ENCODE assay signal across 23 cellular contexts in the genomic region with DNA sequence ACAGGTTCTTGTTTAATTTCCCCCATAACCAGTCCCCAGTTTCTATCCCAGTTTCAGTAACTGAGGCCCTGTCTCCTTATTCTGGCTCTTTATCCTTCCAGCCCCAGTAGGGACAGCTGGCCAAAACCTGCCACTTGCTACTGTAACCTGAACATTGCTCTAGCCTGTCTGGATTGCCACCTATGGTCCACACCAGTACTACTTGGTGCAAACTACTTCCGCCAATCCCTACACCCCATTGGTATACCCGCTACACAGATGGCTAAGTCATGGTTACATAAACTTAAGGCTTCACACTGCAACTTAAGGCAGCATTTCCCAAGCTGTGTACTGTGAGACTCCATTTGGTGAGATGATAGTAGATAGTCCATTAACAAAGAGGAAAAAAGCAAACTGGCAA. TPM values are rescaled to one million over a fixed set of nuclear protein-coding genes. Genes with fewer than 3 reads are reported as not detected.
DNase-seq lines count a peak whose midpoint lies in the region; ATAC-seq, FAIRE-seq and TF ChIP-seq lines count a peak whose summit lies in the region.
"Had no signal": no experiment of that assay in that cellular context is flagged by ENCODE, and none has a peak within 500 bp of the region (broad histone marks: within the 10 kb centered on the region; RNA-seq: fewer than 3 reads in every experiment).

No MANE protein-coding gene starts in this region.

- no peaks in the 10 kb centered on the region for H3K27me3 ChIP-seq in K562 (ENCODE audit: control insufficient read depth in 2 of 2, insufficient read depth in 2 of 2, low read length in 2 of 2)
- no peaks in the 10 kb centered on the region for H3K27me3 ChIP-seq in vagina
- H3K27me3 ChIP-seq: BE2C; BLaER1 treated with 17β-estradiol and CSF1 and Interleukin-3, amounts not matched to agents 10 nM and 100 nM had no signal

- no peak overlapping the region for H3K27ac ChIP-seq in A549
- no peak overlapping the region for H3K27ac ChIP-seq in K562 (ENCODE audit: extremely low read depth, low read depth, low read length)
- no peak overlapping the region for H3K27ac ChIP-seq in vagina
- H3K27ac ChIP-seq: 22Rv1; BLaER1 treated with 17β-estradiol and CSF1 and Interleukin-3, amounts not matched to agents 10 nM and 100 nM had no signal

- no peak for TF ChIP-seq POLR2A in A549 (IDR thresholded peaks at IDR 0.05; ENCODE audit: low read length)
- TF ChIP-seq POLR2A in K562 (conservative IDR thresholded peaks at IDR 0.05), result no peak
- TF ChIP-seq POLR2A in vagina (IDR thresholded peaks at IDR 0.05), result no peak

- H3K4me2 ChIP-seq in A549 (no peak overlapping the region), K562 (ENCODE audit: insufficient read depth, low read length) (no peak overlapping the region)
- H3K4me2 ChIP-seq: BLaER1 treated with 17β-estradiol and CSF1 and Interleukin-3, amounts not matched to agents 10 nM and 100 nM had no signal

- H3K9me3 ChIP-seq in A549, result no peaks in the 10 kb centered on the region
- H3K9me3 ChIP-seq in K562 (replicated peaks; ENCODE audit: control insufficient read depth, insufficient read depth, low read depth, low read length), result no peaks in the 10 kb centered on the region
- no peaks in the 10 kb centered on the region for H3K9me3 ChIP-seq in vagina
- H3K9me3 ChIP-seq: BE2C, HAP-1 had no signal

- no peaks in the 10 kb centered on the region for H3K36me3 ChIP-seq in K562 (ENCODE audit: control insufficient read depth, insufficient read depth, low read length)
- H3K36me3 ChIP-seq in vagina, result no peaks in the 10 kb centered on the region
- H3K36me3 ChIP-seq: BE2C; BLaER1 treated with 17β-estradiol and CSF1 and Interleukin-3, amounts not matched to agents 10 nM and 100 nM; HAP-1 had no signal

- peak overlapping the region; percentile 60 for H2AFZ ChIP-seq in K562 (ENCODE audit: low read depth, low read length)

- ATAC-seq in A549, result peak; percentile 24 to 45; a peak in 2 of 6 replicates
- peak; percentile 55 for ATAC-seq in K562

- BruUV-seq in K562 (replicated peaks; lab: Mats Ljungman, UMichigan), result no TSS peak

- H3K4me3 ChIP-seq in A549 (no peak overlapping the region), K562 (no peak overlapping the region), vagina (no peak overlapping the region)
- H3K4me3 ChIP-seq: BLaER1 treated with 17β-estradiol and CSF1 and Interleukin-3, amounts not matched to agents 10 nM and 100 nM; HAP-1 had no signal

- FAIRE-seq in A549 (lab: Jason Lieb, UNC) (no peak), K562 (lab: Jason Lieb, UNC) (no peak)
- FAIRE-seq: A204.1, D721Med, G401.6, GM12892, H54 had no signal

- no peaks in the 10 kb centered on the region for H3K9me1 ChIP-seq in K562 (ENCODE audit: control insufficient read depth, insufficient read depth, low read length)

- CTCF ChIA-PET in A549 (lab: Yijun Ruan, JAX) (interaction anchor here (1.2 to 1.3 kb wide), 2 partner anchors 13 to 32 kb away, joined by 3 read pairs; no protein-coding TSS in a partner anchor), K562 (lab: Yijun Ruan, JAX; ENCODE audit: low intra/inter-chr PET ratio) (no interaction called here)

- TF ChIP-seq EP300 in A549 (IDR thresholded peaks at IDR 0.05) (no peak), K562 (IDR thresholded peaks at IDR 0.05; ENCODE audit: low read length) (no peak)

- H4K20me1 ChIP-seq in K562 (replicated peaks; ENCODE audit: control insufficient read depth, insufficient read depth, low read length), result no peaks in the 10 kb centered on the region
- H4K20me1 ChIP-seq: BLaER1 treated with 17β-estradiol and CSF1 and Interleukin-3, amounts not matched to agents 10 nM and 100 nM had no signal

- DNase-seq in DMS 273 (lab: John Stamatoyannopoulos, UW; ENCODE audit: unreplicated experiment), result peak; percentile 12
- no peak for DNase-seq in DMS 273 treated with DMSO at 0.1 percent for 48 hours (lab: John Stamatoyannopoulos, UW)
- DNase-seq in A549 (ENCODE audit: low read depth in 1 of 2, low spot score in 1 of 2), result no peak
- no peak for DNase-seq in K562 (ENCODE audit: extremely low read depth in 1 of 4, low spot score in 3 of 4)
- peak; percentile 1 for DNase-seq in posterior vena cava (ENCODE audit: low spot score)
- DNase-seq in vagina (ENCODE audit: extremely low spot score in 2 of 2), result no peak
- DNase-seq in AG08396 (ENCODE audit: low spot score), result no peak
- no peak for DNase-seq in ACHN
- DNase-seq: BE2C; CD4-positive, alpha-beta T cell; CD8-positive, alpha-beta memory T cell; DMS153; DND-41; GOT3; HFFc6 had no signal

- TF ChIP-seq RAD21 in A549 (conservative IDR thresholded peaks at IDR 0.05 in 1 of 2, IDR thresholded peaks at IDR 0.05 in 1 of 2), result no peak
- TF ChIP-seq RAD21 in K562 (CRISPR knock-in tag; conservative IDR thresholded peaks at IDR 0.05 in 1 of 2, IDR thresholded peaks at IDR 0.05 in 1 of 2), result no peak

- H3K9ac ChIP-seq in K562 (ENCODE audit: insufficient read depth in 1 of 2, low read depth in 2 of 2, low read length in 2 of 2), result peak overlapping the region in 1 of 2 experiments; percentile 31; a peak in 1 of 4 replicates
- H3K9ac ChIP-seq: BLaER1 treated with 17β-estradiol and CSF1 and Interleukin-3, amounts not matched to agents 10 nM and 100 nM had no signal

- TF ChIP-seq CTCF in A549 (IDR thresholded peaks at IDR 0.05) (no peak), K562 (IDR thresholded peaks at IDR 0.05 in 2 of 3, conservative IDR thresholded peaks at IDR 0.05 in 1 of 3; ENCODE audit: insufficient read depth in 2 of 3, low read depth in 1 of 3, low read length in 3 of 3) (no peak), vagina (IDR thresholded peaks at IDR 0.05) (no peak)

- H3K79me2 ChIP-seq in K562 (ENCODE audit: control insufficient read depth, insufficient read depth, low read length), result no peaks in the 10 kb centered on the region

- H3K4me1 ChIP-seq in A549 (no peaks in the 10 kb centered on the region), K562 (replicated peaks in 1 of 2; ENCODE audit: control insufficient read depth in 2 of 2, insufficient read depth in 2 of 2, low read length in 2 of 2) (peaks cover 11 to 12% of the 10 kb centered on the region in 2 experiments; a peak in 4 of 5 replicates), vagina (peaks cover 5% of the 10 kb centered on the region)
- H3K4me1 ChIP-seq: HAP-1 had no signal

- POLR2A ChIA-PET in A549 (lab: Yijun Ruan, JAX) (no interaction called here), K562 (lab: Yijun Ruan, JAX) (interaction anchor here (0.7 kb wide), 1 partner anchor 179 kb away, joined by 3 read pairs; no protein-coding TSS in a partner anchor)

- 100% methylated on average over 2 of the region's 2 CpGs for WGBS in A549 (ENCODE audit: missing lambda C conversion rate)
- WGBS in K562 (ENCODE audit: insufficient coverage, low coverage, missing lambda C conversion rate), result 82% methylated on average over 2 of the region's 2 CpGs

- in situ Hi-C loops in K562 (cut with MboI), result no loop called here
- in situ Hi-C loops in ACHN (cut with HindIII; ENCODE audit: low pct_ligation_motif_present, low pct_unique_long_range_greater_than_20kb, low sequenced_read_pairs), result no loop called here

- intact Hi-C loops in K562 (cut with micrococcal nuclease) (no loop called here), posterior vena cava (cut with DNase I) (loop anchor here in 1 of 2 donors (5.0 kb wide), 1 partner anchor 1156 kb away; no protein-coding TSS in a partner anchor), vagina (cut with DNase I) (no loop called here)

RNA-seq across cellular contexts. Expression of a gene that starts 20.3 kb away (rescaled TPM):
- 22.6 and 23.1 TPM in 2 replicates for polyA plus RNA-seq in A549 (2011; rRNA removed)
- 13.4 and 16.2 TPM in 2 replicates for polyA plus RNA-seq in A549 (2012; cell fraction: cytosol; rRNA removed)
- polyA plus RNA-seq in A549 (2012; cell fraction: nucleus; rRNA removed), result 9.8 and 19.3 TPM in 2 replicates
- polyA plus RNA-seq in A549 (2017; fragmentation: RNase III; extraction: RNeasy Plus Mini Kit Qiagen cat#74134 plus additional on column Dnase treatment), result 12.4 to 14.5 TPM (median 13.3 TPM) in 3 replicates
- polyA minus RNA-seq in A549 (2011; rRNA and poly(A)+ RNA removed), result 8.3 and 10.7 TPM in 2 replicates
- total RNA-seq in K562 (2011; cell fraction: chromatin; rRNA removed; ENCODE audit: low replicate concordance), result 50.6 and 54.2 TPM in 2 replicates
- 31.8 and 34.5 TPM in 2 replicates for total RNA-seq in K562 (2011; cell fraction: nucleolus; rRNA removed)
- 53.2 and 69.8 TPM in 2 replicates for total RNA-seq in K562 (2011; cell fraction: nucleoplasm; rRNA removed)
- 11.9 and 14.2 TPM in 2 replicates for total RNA-seq in K562 (2014; rRNA removed)
- total RNA-seq in K562 (2014; rRNA removed; fragmentation: Illumina TruSeq; extraction: Trizol), result 13.0 and 13.1 TPM in 2 replicates
- total RNA-seq in K562 (2015; rRNA removed; fragmentation: Illumina TruSeq; extraction: Trizol), result 9.6 and 12.2 TPM in 2 replicates
- 13.3 and 13.6 TPM in 2 replicates for total RNA-seq in K562 (2021)
- 38.6 and 46.7 TPM in 2 replicates for polyA plus RNA-seq in K562 (2011; rRNA removed)
- polyA plus RNA-seq in K562 (2011; cell fraction: cytosol; rRNA removed), result 23.1 and 42.1 TPM in 2 replicates
- 31.9 and 42.8 TPM in 2 replicates for polyA plus RNA-seq in K562 (2011; cell fraction: nucleus; rRNA removed)
- 17.4 and 30.2 TPM in 2 replicates for polyA plus RNA-seq in K562 (2012)
- 12.3 and 14.4 TPM in 2 replicates for polyA plus RNA-seq in K562 (2014; fragmentation: Illumina TruSeq; extraction: Trizol)
- 1 to 10 TPM; 6.3 to 7.0 TPM for polyA plus RNA-seq in K562 (2014; fragmentation: Nextera tagmentation; extraction: Ambion mirVana)
- polyA plus RNA-seq in K562 (2014; rRNA removed), result 17.8 and 23.5 TPM in 2 replicates
- polyA minus RNA-seq in K562 (2011; rRNA and poly(A)+ RNA removed), result 18.1 and 26.6 TPM in 2 replicates
- polyA minus RNA-seq in K562 (2011; cell fraction: cytosol; rRNA and poly(A)+ RNA removed), result 8.9 and 22.8 TPM in 2 replicates
- 7.1 and 10.1 TPM in 2 replicates for polyA minus RNA-seq in K562 (2011; cell fraction: nucleus; rRNA and poly(A)+ RNA removed)
- 1 to 10 TPM; 6.7 to 9.2 TPM for total RNA-seq in posterior vena cava
- 7.6 TPM for total RNA-seq in vagina

RNA-seq across cellular contexts. Expression of a gene that starts 55.5 kb away (rescaled TPM):
- 39.7 and 73.4 TPM in 2 replicates for polyA plus RNA-seq in A549 (2011; rRNA removed)
- 11.9 and 12.0 TPM in 2 replicates for polyA plus RNA-seq in A549 (2012; cell fraction: cytosol; rRNA removed)
- 6.9 and 9.0 TPM in 2 replicates for polyA plus RNA-seq in A549 (2012; cell fraction: nucleus; rRNA removed)
- polyA plus RNA-seq in A549 (2017; fragmentation: RNase III; extraction: RNeasy Plus Mini Kit Qiagen cat#74134 plus additional on column Dnase treatment), result 40.7 to 41.6 TPM (median 40.7 TPM) in 3 replicates
- 10.3 and 10.6 TPM in 2 replicates for polyA minus RNA-seq in A549 (2011; rRNA and poly(A)+ RNA removed)
- 5.5 and 19.3 TPM in 2 replicates for total RNA-seq in K562 (2011; cell fraction: chromatin; rRNA removed; ENCODE audit: low replicate concordance)
- 2.5 and 4.1 TPM in 2 replicates for total RNA-seq in K562 (2011; cell fraction: nucleolus; rRNA removed)
- total RNA-seq in K562 (2011; cell fraction: nucleoplasm; rRNA removed), result 5.0 and 8.4 TPM in 2 replicates
- total RNA-seq in K562 (2014; rRNA removed), result 6.1 and 7.6 TPM in 2 replicates
- total RNA-seq in K562 (2014; rRNA removed; fragmentation: Illumina TruSeq; extraction: Trizol), result 9.1 and 11.2 TPM in 2 replicates
- total RNA-seq in K562 (2015; rRNA removed; fragmentation: Illumina TruSeq; extraction: Trizol), result 8.7 and 8.9 TPM in 2 replicates
- 6.7 and 7.2 TPM in 2 replicates for total RNA-seq in K562 (2021)
- polyA plus RNA-seq in K562 (2011; rRNA removed), result 6.6 and 9.8 TPM in 2 replicates
- 1.4 and 1.7 TPM in 2 replicates for polyA plus RNA-seq in K562 (2011; cell fraction: cytosol; rRNA removed)
- 5.2 and 7.1 TPM in 2 replicates for polyA plus RNA-seq in K562 (2011; cell fraction: nucleus; rRNA removed)
- polyA plus RNA-seq in K562 (2012), result 6.8 and 8.2 TPM in 2 replicates
- polyA plus RNA-seq in K562 (2014; fragmentation: Illumina TruSeq; extraction: Trizol), result 7.9 and 8.3 TPM in 2 replicates
- 1 to 10 TPM; 2.8 to 5.0 TPM for polyA plus RNA-seq in K562 (2014; fragmentation: Nextera tagmentation; extraction: Ambion mirVana)
- polyA plus RNA-seq in K562 (2014; rRNA removed), result 8.7 and 11.9 TPM in 2 replicates
- polyA minus RNA-seq in K562 (2011; rRNA and poly(A)+ RNA removed), result 5.4 and 7.1 TPM in 2 replicates
- polyA minus RNA-seq in K562 (2011; cell fraction: cytosol; rRNA and poly(A)+ RNA removed), result 3.0 and 4.2 TPM in 2 replicates
- polyA minus RNA-seq in K562 (2011; cell fraction: nucleus; rRNA and poly(A)+ RNA removed), result 3.6 and 7.2 TPM in 2 replicates
- total RNA-seq in posterior vena cava, result 10 to 100 TPM; 15.0 to 19.2 TPM
- total RNA-seq in vagina, result 18.2 TPM

Comparison
In these comparisons a context has a peak if more than half of its experiments do, and no peak if none do; other contexts are left out.
1. DNase-seq: peak in DMS 273 (single experiment) and posterior vena cava (single experiment); none in DMS 273 treated with DMSO at 0.1 percent for 48 hours (single experiment), A549 (0 of 2), K562 (0 of 4), vagina (0 of 2), AG08396 (single experiment) and ACHN (single experiment).